In the genomic region with DNA sequence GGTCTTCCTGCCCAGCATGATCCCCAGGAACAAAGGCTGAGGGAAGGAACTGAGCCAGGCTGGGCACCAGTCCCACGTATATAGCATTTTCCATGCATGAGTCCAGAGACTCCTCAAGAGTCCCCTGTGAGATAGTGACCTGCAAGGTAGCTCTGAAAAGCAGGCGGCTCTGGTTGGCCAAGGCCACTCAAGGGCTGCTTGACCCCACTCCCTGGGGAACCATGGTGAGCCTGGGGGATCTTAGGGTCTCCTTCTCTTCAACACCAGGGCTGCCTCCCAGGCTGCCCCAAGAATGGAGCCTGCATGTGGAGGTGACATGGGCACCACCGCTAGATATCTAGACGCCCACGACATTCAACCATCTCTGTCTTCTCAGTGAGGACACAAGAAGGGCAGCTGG, we compare ENCODE assay signal across 36 cellular contexts.
"Had no signal": no experiment of that assay in that cellular context is flagged by ENCODE, and none has a peak within 500 bp of the region (broad histone marks: within the 10 kb centered on the region; RNA-seq: fewer than 3 reads in every experiment).

No MANE protein-coding gene starts in this region.

- H3K4me3 Mint-ChIP-seq: activated CD4-positive, alpha-beta memory T cell treated with anti-CD3 and anti-CD28 coated beads, Interleukin-2, amount 10 ng/mL, durations not matched to agents 7 days and 5 days; activated CD4-positive, alpha-beta T cell treated with anti-CD3 and anti-CD28 coated beads for 36 hours; activated CD4-positive, alpha-beta T cell treated with anti-CD3 and anti-CD28 coated beads, Interleukin-2, amount 10 ng/mL, durations not matched to agents 7 days and 5 days; activated CD8-positive, alpha-beta T cell treated with anti-CD3 and anti-CD28 coated beads, Interleukin-2, amount 10 ng/mL, durations not matched to agents 7 days and 5 days; activated naive CD4-positive, alpha-beta T cell treated with anti-CD3 and anti-CD28 coated beads, Interleukin-2, amount 10 ng/mL, durations not matched to agents 7 days and 5 days; activated naive CD4-positive, alpha-beta T cell treated with anti-CD3 and anti-CD28 coated beads, Interleukin-2, amount 50 U/mL, for 24 hours; activated naive CD8-positive, alpha-beta T cell; activated naive CD8-positive, alpha-beta T cell treated with anti-CD3 and anti-CD28 coated beads, Interleukin-2, amount 10 ng/mL, durations not matched to agents 7 days and 5 days; activated naive CD8-positive, alpha-beta T cell treated with anti-CD3 and anti-CD28 coated beads, Interleukin-2, amount 50 U/mL, for 24 hours; activated T-cell treated with anti-CD3 and anti-CD28 coated beads, Interleukin-2, amount 50 U/mL, for 24 hours; brain; central memory CD8-positive, alpha-beta T cell; T-helper 1 cell treated with Interleukin-12 subunit alpha and Interleukin-12 subunit beta and Interleukin-4 antibody, amounts not matched to agents 30 μg/mL and 1 μg/mL, for 36 hours; T-helper 2 cell treated with Interferon-gamma antibody and Interleukin-4, amounts not matched to agents 5 μg/mL and 100 μg/mL, for 36 hours; WTC11 had no signal

- DNase-seq: activated CD4-positive, alpha-beta memory T cell treated with anti-CD3 and anti-CD28 coated beads, Interleukin-2, amount 10 ng/mL, durations not matched to agents 7 days and 5 days; activated CD4-positive, alpha-beta T cell treated with anti-CD3 and anti-CD28 coated beads for 1 hour; activated CD4-positive, alpha-beta T cell treated with anti-CD3 and anti-CD28 coated beads for 36 hours; activated CD4-positive, alpha-beta T cell treated with anti-CD3 and anti-CD28 coated beads for 48 hours; activated CD4-positive, alpha-beta T cell treated with anti-CD3 and anti-CD28 coated beads, Interleukin-2, amount 10 ng/mL, durations not matched to agents 7 days and 5 days; activated CD4-positive, alpha-beta T cell treated with anti-CD3 and anti-CD28 coated beads, Interleukin-2, amount 50 U/mL, for 48 hours; activated CD4-positive, CD25-positive, alpha-beta regulatory T cell; activated CD8-positive, alpha-beta T cell treated with anti-CD3 and anti-CD28 coated beads, Interleukin-2, amount 10 ng/mL, durations not matched to agents 7 days and 5 days; activated effector memory CD4-positive, alpha-beta T cell treated with Interleukin-2 at 50 U/mL for 16 hours; activated gamma-delta T cell; activated naive CD4-positive, alpha-beta T cell treated with anti-CD3 and anti-CD28 coated beads, Interleukin-2, amount 10 ng/mL, durations not matched to agents 7 days and 5 days; activated naive CD4-positive, alpha-beta T cell treated with Interleukin-2 at 50 U/mL for 16 hours; activated naive CD8-positive, alpha-beta T cell treated with anti-CD3 and anti-CD28 coated beads, Interleukin-2, amount 10 ng/mL, durations not matched to agents 7 days and 5 days; activated naive CD8-positive, alpha-beta T cell treated with anti-CD3 and anti-CD28 coated beads, Interleukin-2, amount 50 U/mL, for 24 hours; activated T-cell treated with anti-CD3 and anti-CD28 coated beads, Interleukin-2, amount 50 U/mL, for 24 hours; activated T-cell treated with anti-CD3 and anti-CD28 coated beads, Interleukin-2, amount 50 U/mL, for 48 hours; amygdala; anterior cingulate cortex; caudate nucleus; cerebellar nuclear complex; SW 1271; T-helper 1 cell; T-helper 2 cell; T-helper 9 cell; WERI-Rb-1 had no signal

- H3K9me3 ChIP-seq: ascending aorta had no signal

- H3K4me1 ChIP-seq: ascending aorta had no signal

- H3K9me3 Mint-ChIP-seq: activated CD4-positive, alpha-beta memory T cell treated with anti-CD3 and anti-CD28 coated beads, Interleukin-2, amount 10 ng/mL, durations not matched to agents 7 days and 5 days; activated CD4-positive, alpha-beta T cell treated with anti-CD3 and anti-CD28 coated beads, Interleukin-2, amount 10 ng/mL, durations not matched to agents 7 days and 5 days; activated naive CD4-positive, alpha-beta T cell treated with anti-CD3 and anti-CD28 coated beads, Interleukin-2, amount 10 ng/mL, durations not matched to agents 7 days and 5 days; activated naive CD4-positive, alpha-beta T cell treated with anti-CD3 and anti-CD28 coated beads, Interleukin-2, amount 50 U/mL, for 24 hours; activated naive CD8-positive, alpha-beta T cell treated with anti-CD3 and anti-CD28 coated beads, Interleukin-2, amount 10 ng/mL, durations not matched to agents 7 days and 5 days; activated naive CD8-positive, alpha-beta T cell treated with anti-CD3 and anti-CD28 coated beads, Interleukin-2, amount 50 U/mL, for 24 hours; activated T-cell treated with anti-CD3 and anti-CD28 coated beads, Interleukin-2, amount 50 U/mL, for 24 hours; activated T-helper 2 cell treated with anti-CD3 and anti-CD28 coated beads, Interferon-gamma antibody, Interleukin-2, Interleukin-4, amounts not matched to agents 10 μg/mL and 5 μg/mL and 100 μg/mL, durations not matched to agents 14 hours and 24 hours and 36 hours; brain; central memory CD8-positive, alpha-beta T cell; T-helper 1 cell treated with Interleukin-12 subunit alpha and Interleukin-12 subunit beta and Interleukin-4 antibody, amounts not matched to agents 30 μg/mL and 1 μg/mL, for 36 hours; T-helper 2 cell treated with Interferon-gamma antibody and Interleukin-4, amounts not matched to agents 5 μg/mL and 100 μg/mL, for 36 hours; WTC11 had no signal

- H3K4me1 Mint-ChIP-seq: activated CD4-positive, alpha-beta T cell treated with anti-CD3 and anti-CD28 coated beads for 36 hours; activated CD4-positive, alpha-beta T cell treated with anti-CD3 and anti-CD28 coated beads, Interleukin-2, amount 10 ng/mL, durations not matched to agents 7 days and 5 days; activated naive CD4-positive, alpha-beta T cell treated with anti-CD3 and anti-CD28 coated beads, Interleukin-2, amount 10 ng/mL, durations not matched to agents 7 days and 5 days; activated naive CD4-positive, alpha-beta T cell treated with anti-CD3 and anti-CD28 coated beads, Interleukin-2, amount 50 U/mL, for 24 hours; activated naive CD8-positive, alpha-beta T cell treated with anti-CD3 and anti-CD28 coated beads, Interleukin-2, amount 10 ng/mL, durations not matched to agents 7 days and 5 days; activated naive CD8-positive, alpha-beta T cell treated with anti-CD3 and anti-CD28 coated beads, Interleukin-2, amount 50 U/mL, for 24 hours; brain; central memory CD8-positive, alpha-beta T cell had no signal

- H3K27ac ChIP-seq: ascending aorta, cardiac muscle cell, WERI-Rb-1 had no signal

- H3K36me3 Mint-ChIP-seq: activated naive CD4-positive, alpha-beta T cell treated with anti-CD3 and anti-CD28 coated beads, Interleukin-2, amount 10 ng/mL, durations not matched to agents 7 days and 5 days; activated naive CD4-positive, alpha-beta T cell treated with anti-CD3 and anti-CD28 coated beads, Interleukin-2, amount 50 U/mL, for 24 hours; activated naive CD8-positive, alpha-beta T cell; activated naive CD8-positive, alpha-beta T cell treated with anti-CD3 and anti-CD28 coated beads, Interleukin-2, amount 10 ng/mL, durations not matched to agents 7 days and 5 days; brain; WTC11 had no signal

- H3K27me3 ChIP-seq: ascending aorta, cardiac muscle cell had no signal

- H3K36me3 ChIP-seq: ascending aorta, cardiac muscle cell, WERI-Rb-1 had no signal

- H3K27me3 Mint-ChIP-seq: activated CD4-positive, alpha-beta memory T cell treated with anti-CD3 and anti-CD28 coated beads, Interleukin-2, amount 10 ng/mL, durations not matched to agents 7 days and 5 days; activated CD4-positive, alpha-beta T cell treated with anti-CD3 and anti-CD28 coated beads for 36 hours; activated CD4-positive, alpha-beta T cell treated with anti-CD3 and anti-CD28 coated beads, Interleukin-2, amount 10 ng/mL, durations not matched to agents 7 days and 5 days; activated naive CD4-positive, alpha-beta T cell treated with anti-CD3 and anti-CD28 coated beads, Interleukin-2, amount 10 ng/mL, durations not matched to agents 7 days and 5 days; activated naive CD4-positive, alpha-beta T cell treated with anti-CD3 and anti-CD28 coated beads, Interleukin-2, amount 50 U/mL, for 24 hours; activated naive CD8-positive, alpha-beta T cell; activated naive CD8-positive, alpha-beta T cell treated with anti-CD3 and anti-CD28 coated beads, Interleukin-2, amount 10 ng/mL, durations not matched to agents 7 days and 5 days; activated naive CD8-positive, alpha-beta T cell treated with anti-CD3 and anti-CD28 coated beads, Interleukin-2, amount 50 U/mL, for 24 hours; activated T-cell treated with anti-CD3 and anti-CD28 coated beads, Interleukin-2, amount 50 U/mL, for 24 hours; central memory CD8-positive, alpha-beta T cell had no signal

- H3K4me3 ChIP-seq: ascending aorta, cardiac muscle cell had no signal

- ATAC-seq: activated CD4-positive, alpha-beta T cell treated with anti-CD3 and anti-CD28 coated beads for 36 hours; activated CD4-positive, CD25-positive, alpha-beta regulatory T cell treated with anti-CD3 and anti-CD28 coated beads, Interleukin-2, amount 50 U/mL, for 24 hours; activated CD8-positive, alpha-beta T cell treated with anti-CD3 and anti-CD28 coated beads, Interleukin-2, amount 10 ng/mL, durations not matched to agents 7 days and 5 days; activated naive CD8-positive, alpha-beta T cell treated with anti-CD3 and anti-CD28 coated beads, Interleukin-2, amount 50 U/mL, for 24 hours; WTC11 had no signal

- H3K27ac Mint-ChIP-seq: activated CD4-positive, alpha-beta memory T cell treated with anti-CD3 and anti-CD28 coated beads, Interleukin-2, amount 10 ng/mL, durations not matched to agents 7 days and 5 days; activated CD4-positive, alpha-beta T cell treated with anti-CD3 and anti-CD28 coated beads for 36 hours; activated CD4-positive, alpha-beta T cell treated with anti-CD3 and anti-CD28 coated beads, Interleukin-2, amount 10 ng/mL, durations not matched to agents 7 days and 5 days; activated CD8-positive, alpha-beta T cell treated with anti-CD3 and anti-CD28 coated beads, Interleukin-2, amount 10 ng/mL, durations not matched to agents 7 days and 5 days; activated naive CD4-positive, alpha-beta T cell treated with anti-CD3 and anti-CD28 coated beads, Interleukin-2, amount 10 ng/mL, durations not matched to agents 7 days and 5 days; activated naive CD4-positive, alpha-beta T cell treated with anti-CD3 and anti-CD28 coated beads, Interleukin-2, amount 50 U/mL, for 24 hours; activated naive CD8-positive, alpha-beta T cell; activated naive CD8-positive, alpha-beta T cell treated with anti-CD3 and anti-CD28 coated beads, Interleukin-2, amount 10 ng/mL, durations not matched to agents 7 days and 5 days; activated naive CD8-positive, alpha-beta T cell treated with anti-CD3 and anti-CD28 coated beads, Interleukin-2, amount 50 U/mL, for 24 hours; activated T-cell treated with anti-CD3 and anti-CD28 coated beads, Interleukin-2, amount 50 U/mL, for 24 hours; activated T-helper 2 cell treated with anti-CD3 and anti-CD28 coated beads, Interferon-gamma antibody, Interleukin-2, Interleukin-4, amounts not matched to agents 10 μg/mL and 5 μg/mL and 100 μg/mL, durations not matched to agents 14 hours and 24 hours and 36 hours; brain; T-helper 1 cell treated with Interleukin-12 subunit alpha and Interleukin-12 subunit beta and Interleukin-4 antibody, amounts not matched to agents 30 μg/mL and 1 μg/mL, for 36 hours; T-helper 2 cell treated with Interferon-gamma antibody and Interleukin-4, amounts not matched to agents 5 μg/mL and 100 μg/mL, for 36 hours; WTC11 had no signal
